25 cellular contexts compared by ENCODE assay signal in genomic region chr7:74126220-74126880, GRCh38.
"Had no signal": no experiment of that assay in that cellular context is flagged by ENCODE, and none has a peak within 500 bp of the region (broad histone marks: within the 10 kb centered on the region; RNA-seq: fewer than 3 reads in every experiment).

No MANE protein-coding gene starts in this region.

- H3K9me3 Mint-ChIP-seq: naive thymus-derived CD4-positive, alpha-beta T cell; nephron; neural progenitor cell; stimulated activated effector memory CD8-positive, alpha-beta T cell treated with anti-CD3 and anti-CD28 coated beads, Interleukin-12 subunit alpha, Interleukin-12 subunit beta, amount 100 ng/mL, for 72 hours; stimulated activated naive B cell treated with anti-CD40 and anti-IgM and Interleukin-4, amounts not matched to agents 10 μg/mL and 1 μg/mL and 100 μg/mL, for 72 hours; stimulated activated naive CD8-positive, alpha-beta T cell treated with anti-CD3 and anti-CD28 coated beads, Interleukin-15, Interleukin-2, amounts not matched to agents 100 ng/mL and 50 ng/mL, for 24 hours had no signal

- H3K4me1 Mint-ChIP-seq: naive thymus-derived CD4-positive, alpha-beta T cell; nephron; neural progenitor cell; stimulated activated effector memory CD8-positive, alpha-beta T cell treated with anti-CD3 and anti-CD28 coated beads, Interleukin-12 subunit alpha, Interleukin-12 subunit beta, amount 100 ng/mL, for 72 hours had no signal

- H2AFZ ChIP-seq: neural progenitor cell had no signal

- H3K4me1 ChIP-seq: neural progenitor cell, pancreas, prostate gland, right lobe of liver, sigmoid colon, stomach, thyroid gland, tibial nerve, upper lobe of left lung, vagina had no signal

- H3K27me3 Mint-ChIP-seq: naive thymus-derived CD4-positive, alpha-beta T cell; stimulated activated naive B cell treated with anti-CD40 and anti-IgM and Interleukin-4, amounts not matched to agents 10 μg/mL and 1 μg/mL and 100 μg/mL, for 72 hours; stimulated activated naive CD8-positive, alpha-beta T cell treated with anti-CD3 and anti-CD28 coated beads, Interleukin-15, Interleukin-2, amounts not matched to agents 100 ng/mL and 50 ng/mL, for 24 hours had no signal

- ATAC-seq: naive thymus-derived CD4-positive, alpha-beta T cell; pancreas; right cardiac atrium; right lobe of liver; stimulated activated effector memory CD8-positive, alpha-beta T cell treated with anti-CD3 and anti-CD28 coated beads, Interleukin-12 subunit alpha, Interleukin-12 subunit beta, amount 100 ng/mL, for 72 hours; stimulated activated naive B cell treated with anti-CD40 and anti-IgM and Interleukin-4, amounts not matched to agents 10 μg/mL and 1 μg/mL and 100 μg/mL, for 72 hours had no signal

- H3K27ac Mint-ChIP-seq: naive thymus-derived CD4-positive, alpha-beta T cell; nephron; neural progenitor cell; stimulated activated effector memory CD8-positive, alpha-beta T cell treated with anti-CD3 and anti-CD28 coated beads, Interleukin-12 subunit alpha, Interleukin-12 subunit beta, amount 100 ng/mL, for 72 hours; stimulated activated naive B cell treated with anti-CD40 and anti-IgM and Interleukin-4, amounts not matched to agents 10 μg/mL and 1 μg/mL and 100 μg/mL, for 72 hours; stimulated activated naive CD8-positive, alpha-beta T cell treated with anti-CD3 and anti-CD28 coated beads, Interleukin-15, Interleukin-2, amounts not matched to agents 100 ng/mL and 50 ng/mL, for 24 hours had no signal

- H3K27me3 ChIP-seq: neural progenitor cell, neutrophil, pancreas, right lobe of liver, sigmoid colon, stomach, thyroid gland, tibial nerve, upper lobe of left lung, vagina had no signal

- H3K4me3 Mint-ChIP-seq: naive thymus-derived CD4-positive, alpha-beta T cell; nephron; neural progenitor cell; stimulated activated effector memory CD8-positive, alpha-beta T cell treated with anti-CD3 and anti-CD28 coated beads, Interleukin-12 subunit alpha, Interleukin-12 subunit beta, amount 100 ng/mL, for 72 hours; stimulated activated naive B cell treated with anti-CD40 and anti-IgM and Interleukin-4, amounts not matched to agents 10 μg/mL and 1 μg/mL and 100 μg/mL, for 72 hours; stimulated activated naive CD8-positive, alpha-beta T cell treated with anti-CD3 and anti-CD28 coated beads, Interleukin-15, Interleukin-2, amounts not matched to agents 100 ng/mL and 50 ng/mL, for 24 hours had no signal

- H3K4me3 ChIP-seq: neural progenitor cell, pancreas, prostate gland, right lobe of liver, sigmoid colon, stomach, thoracic aorta, thyroid gland, tibial nerve, upper lobe of left lung, vagina had no signal

- H3K9me3 ChIP-seq: neutrophil, pancreas, prostate gland, right lobe of liver, sigmoid colon, stomach, thoracic aorta, thyroid gland, tibial nerve, upper lobe of left lung, vagina had no signal

- H3K4me2 ChIP-seq: neural progenitor cell had no signal

- DNase-seq: naive thymus-derived CD4-positive, alpha-beta T cell; pancreas; right cardiac atrium; right lobe of liver; sigmoid colon; small intestine; stimulated activated CD4-positive, alpha-beta T cell treated with anti-CD3 and anti-CD28 coated beads, Interleukin-15, amount 100 ng/mL, for 24 hours; stimulated activated CD4-positive, alpha-beta T cell treated with anti-CD3 and anti-CD28 coated beads, Interleukin-2, amount 100 ng/mL, for 24 hours; stimulated activated CD4-positive, alpha-beta T cell treated with anti-CD3 and anti-CD28 coated beads, Interleukin-2, amount 100 ng/mL, for 48 hours; stimulated activated CD4-positive, alpha-beta T cell treated with anti-CD3 and anti-CD28 coated beads, Interleukin-4, amount 100 ng/mL, for 24 hours; stimulated activated naive B cell treated with anti-CD40 and anti-IgM and Interleukin-4, amounts not matched to agents 10 μg/mL and 1 μg/mL and 100 μg/mL, for 72 hours; stimulated activated naive CD4-positive, alpha-beta T cell treated with Interleukin-2 at 50 U/mL for 16 hours; stomach; thyroid gland; trophoblast cell; upper lobe of left lung had no signal

- H3K27ac ChIP-seq: neural progenitor cell, neutrophil, pancreas, prostate gland, right lobe of liver, sigmoid colon, stomach, thoracic aorta, thyroid gland, tibial nerve, upper lobe of left lung, vagina had no signal

- H3K36me3 ChIP-seq: neural progenitor cell, pancreas, prostate gland, right lobe of liver had no signal

- H3K9ac ChIP-seq: neural progenitor cell had no signal
